In genomic region chr6:12208190-12208589, GRCh38 we compare ENCODE assay signal across 11 cellular contexts.
DNase-seq lines count a peak whose midpoint lies in the region; FAIRE-seq and TF ChIP-seq lines count a peak whose summit lies in the region.
"Had no signal": no experiment of that assay in that cellular context is flagged by ENCODE, and none has a peak within 500 bp of the region (broad histone marks: within the 10 kb centered on the region; RNA-seq: fewer than 3 reads in every experiment).

No MANE protein-coding gene starts in this region.

- in situ Hi-C loops in GM23248 (cut with MboI): no loop called here

- H4K8ac ChIP-seq in neuronal stem cell (ENCODE audit: low read depth, low read length): no peak overlapping the region

- no peak overlapping the region for H2BK120ac ChIP-seq in neuronal stem cell (ENCODE audit: low read depth, low read length)

- intact Hi-C loops in endothelial cell of umbilical vein (cut with micrococcal nuclease): no loop called here

- H2BK12ac ChIP-seq in neuronal stem cell (ENCODE audit: low read length): no peak overlapping the region

- no peaks in the 10 kb centered on the region for H3K27me3 ChIP-seq in GM23248 (replicated peaks; ENCODE audit: insufficient read depth)
- H3K27me3 ChIP-seq in endothelial cell of umbilical vein (ENCODE audit: control insufficient read depth in 2 of 2, insufficient read depth in 2 of 2, low read length in 2 of 2): no peaks in the 10 kb centered on the region
- H3K27me3 ChIP-seq in neuronal stem cell (ENCODE audit: control insufficient read depth in 3 of 3, insufficient read depth in 3 of 3, low read depth in 1 of 3, low read length in 3 of 3): no peaks in the 10 kb centered on the region
- no peaks in the 10 kb centered on the region for H3K27me3 ChIP-seq in MM.1S (replicated peaks; ENCODE audit: insufficient read depth, low read length)

- H3K79me2 ChIP-seq in GM23248 (ENCODE audit: insufficient read depth) (no peaks in the 10 kb centered on the region), endothelial cell of umbilical vein (ENCODE audit: control insufficient read depth, insufficient read depth, low read length) (no peaks in the 10 kb centered on the region), MM.1S (ENCODE audit: low read length) (no peaks in the 10 kb centered on the region)

- H4K91ac ChIP-seq in neuronal stem cell (ENCODE audit: low read depth, low read length, poor library complexity): no peak overlapping the region

- no peak overlapping the region for H3K14ac ChIP-seq in neuronal stem cell (ENCODE audit: low read length)

- peak; percentile 34 for DNase-seq in GM23248
- DNase-seq in MV-4-11 (lab: John Stamatoyannopoulos, UW): peak; percentile 94
- peak; percentile 5 for DNase-seq in endothelial cell of umbilical vein (ENCODE audit: low read depth, low spot score)
- DNase-seq in neuronal stem cell (ENCODE audit: low spot score): no peak
- no peak for DNase-seq in DMS 273 (lab: John Stamatoyannopoulos, UW; ENCODE audit: unreplicated experiment)
- DNase-seq in COLO668 (lab: John Stamatoyannopoulos, UW; ENCODE audit: unreplicated experiment): no peak
- DNase-seq in NCI-H510A (lab: John Stamatoyannopoulos, UW): no peak
- DNase-seq in MM.1S: no peak
- DNase-seq: activated CD8-positive, alpha-beta T cell treated with anti-CD3 and anti-CD28 coated beads, Interleukin-2, amount 10 ng/mL, durations not matched to agents 7 days and 5 days; caudate nucleus; occipital lobe had no signal

- H3K18ac ChIP-seq in neuronal stem cell (ENCODE audit: low read length): no peak overlapping the region

- H3K27ac ChIP-seq in GM23248 (no peak overlapping the region), endothelial cell of umbilical vein (ENCODE audit: insufficient read depth, low read depth, low read length) (no peak overlapping the region), neuronal stem cell (replicated peaks; ENCODE audit: low read length) (no peak overlapping the region), MM.1S (ENCODE audit: low read length) (no peak overlapping the region)

- no peak overlapping the region for H2AFZ ChIP-seq in GM23248
- H2AFZ ChIP-seq in endothelial cell of umbilical vein (ENCODE audit: low read depth, low read length): no peak overlapping the region
- no peak overlapping the region for H2AFZ ChIP-seq in neuronal stem cell (ENCODE audit: low read length)
- no peak overlapping the region for H2AFZ ChIP-seq in MM.1S (ENCODE audit: low read length)

- no peak overlapping the region for H3K9ac ChIP-seq in GM23248
- no peak overlapping the region for H3K9ac ChIP-seq in endothelial cell of umbilical vein (replicated peaks; ENCODE audit: extremely low read depth, insufficient read depth, low read length)
- peak overlapping the region; percentile 12 for H3K9ac ChIP-seq in neuronal stem cell (ENCODE audit: low read depth, low read length, poor library complexity)
- no peak overlapping the region for H3K9ac ChIP-seq in MM.1S (ENCODE audit: low read length)

- H3K4me2 ChIP-seq in GM23248 (ENCODE audit: unreplicated experiment): no peak overlapping the region
- H3K4me2 ChIP-seq in endothelial cell of umbilical vein (ENCODE audit: insufficient read depth, low read length): no peak overlapping the region
- H3K4me2 ChIP-seq in neuronal stem cell (ENCODE audit: insufficient read depth, low read length, poor library complexity, severe bottlenecking): no peak overlapping the region
- no peak overlapping the region for H3K4me2 ChIP-seq in MM.1S (ENCODE audit: low read depth, low read length)

- no peak overlapping the region for H3K23ac ChIP-seq in neuronal stem cell (ENCODE audit: low read depth, low read length, poor library complexity)

- dilution Hi-C loops in endothelial cell of umbilical vein (cut with MboI; ENCODE audit: extremely low pct_ligation_motif_present, low sequenced_read_pairs): no loop called here

- H4K20me1 ChIP-seq in GM23248 (ENCODE audit: insufficient read depth): no peaks in the 10 kb centered on the region
- no peaks in the 10 kb centered on the region for H4K20me1 ChIP-seq in endothelial cell of umbilical vein (replicated peaks; ENCODE audit: control insufficient read depth, extremely low read depth, insufficient read depth, low read length)
- H4K20me1 ChIP-seq in MM.1S (ENCODE audit: insufficient read depth, low read length): no peaks in the 10 kb centered on the region

- H3K4me3 ChIP-seq in GM23248: no peak overlapping the region
- H3K4me3 ChIP-seq in endothelial cell of umbilical vein (replicated peaks in 1 of 3; ENCODE audit: insufficient read depth in 1 of 3, low read depth in 1 of 3, low read length in 3 of 3): no peak overlapping the region
- H3K4me3 ChIP-seq in neuronal stem cell (ENCODE audit: low read length in 2 of 2): no peak overlapping the region
- H3K4me3 ChIP-seq in MM.1S (ENCODE audit: low read length): no peak overlapping the region

- BruUV-seq in endothelial cell of umbilical vein (replicated peaks; lab: Mats Ljungman, UMichigan): no TSS peak

- no peak overlapping the region for H2BK5ac ChIP-seq in neuronal stem cell (ENCODE audit: low read length)

- no peak overlapping the region for H2AK5ac ChIP-seq in neuronal stem cell (ENCODE audit: low read depth, low read length)

- TF ChIP-seq POLR2A in endothelial cell of umbilical vein (IDR thresholded peaks at IDR 0.05; ENCODE audit: low read depth, low read length): no peak

- H3F3A ChIP-seq in GM23248 (ENCODE audit: insufficient read depth): no peaks in the 10 kb centered on the region
- H3F3A ChIP-seq in MM.1S (ENCODE audit: insufficient read depth, low read length): no peaks in the 10 kb centered on the region

- no peak for FAIRE-seq in endothelial cell of umbilical vein (lab: Jason Lieb, UNC)

- H3K79me1 ChIP-seq in neuronal stem cell (ENCODE audit: low read depth, low read length): no peaks in the 10 kb centered on the region

- H3K9me3 ChIP-seq in GM23248 (ENCODE audit: low read depth): no peaks in the 10 kb centered on the region
- no peaks in the 10 kb centered on the region for H3K9me3 ChIP-seq in endothelial cell of umbilical vein (replicated peaks; ENCODE audit: control insufficient read depth, insufficient read depth, low read length)
- H3K9me3 ChIP-seq in neuronal stem cell (replicated peaks in 1 of 2; ENCODE audit: control insufficient read depth in 2 of 2, insufficient read depth in 1 of 2, low read depth in 1 of 2, low read length in 2 of 2): peaks cover 0 to 6% of the 10 kb centered on the region in 2 donors
- no peaks in the 10 kb centered on the region for H3K9me3 ChIP-seq in MM.1S (replicated peaks; ENCODE audit: insufficient read depth, low read length)

- H3K4ac ChIP-seq in neuronal stem cell (ENCODE audit: low read length): no peak overlapping the region

- H2BK15ac ChIP-seq in neuronal stem cell (ENCODE audit: low read length): no peak overlapping the region

- H3K9me1 ChIP-seq in endothelial cell of umbilical vein (replicated peaks; ENCODE audit: control insufficient read depth, extremely low read depth, insufficient read depth, low read length): no peaks in the 10 kb centered on the region

- no peaks in the 10 kb centered on the region for H3K4me1 ChIP-seq in GM23248 (ENCODE audit: insufficient read depth)
- peaks cover 2% of the 10 kb centered on the region for H3K4me1 ChIP-seq in endothelial cell of umbilical vein (ENCODE audit: control insufficient read depth, extremely low read depth, insufficient read depth, low read length)
- peaks cover 0 to under 1% of the 10 kb centered on the region in 2 donors for H3K4me1 ChIP-seq in neuronal stem cell (ENCODE audit: control insufficient read depth in 2 of 2, insufficient read depth in 1 of 2, low read depth in 1 of 2, low read length in 2 of 2)
- H3K4me1 ChIP-seq in MM.1S (ENCODE audit: low read length): no peaks in the 10 kb centered on the region

- TF ChIP-seq CTCF in endothelial cell of umbilical vein (IDR thresholded peaks at IDR 0.05; ENCODE audit: extremely low read depth in 1 of 2, insufficient read depth in 1 of 2, low read depth in 1 of 2, low read length in 2 of 2) (no peak), MM.1S (IDR thresholded peaks at IDR 0.05; ENCODE audit: low read length) (no peak)

- WGBS in GM23248 (ENCODE audit: low coverage in 1 of 2, low lambda C conversion rate in 2 of 2, missing lambda C conversion rate in 2 of 2), 2 experiments: 79 to 81% methylated on average over 8 of the region's 8 CpGs
- WGBS in neuronal stem cell (ENCODE audit: extremely low coverage in 2 of 2, insufficient read length in 2 of 2, insufficient replicate concordance in 1 of 2), 2 donors: no CpG with 5 or more reads among the region's 8 CpGs

- CTCF ChIA-PET in endothelial cell of umbilical vein (lab: Charles Lee): no interaction called here

- POLR2A ChIA-PET in endothelial cell of umbilical vein (lab: Charles Lee): no interaction called here

- H3K36me3 ChIP-seq in GM23248 (ENCODE audit: low read depth) (no peaks in the 10 kb centered on the region), endothelial cell of umbilical vein (ENCODE audit: control insufficient read depth in 2 of 2, extremely low read depth in 1 of 2, insufficient read depth in 2 of 2, low read length in 2 of 2) (no peaks in the 10 kb centered on the region), neuronal stem cell (replicated peaks in 1 of 2; ENCODE audit: control insufficient read depth in 2 of 2, insufficient read depth in 2 of 2, low read length in 2 of 2) (no peaks in the 10 kb centered on the region), MM.1S (replicated peaks; ENCODE audit: insufficient read depth, low read length) (no peaks in the 10 kb centered on the region)

- H3K9me2 ChIP-seq in GM23248 (ENCODE audit: insufficient read depth): no peaks in the 10 kb centered on the region
- H3K9me2 ChIP-seq in MM.1S (replicated peaks; ENCODE audit: insufficient read depth, low read length): no peaks in the 10 kb centered on the region

TF ChIP-seq in endothelial cell of umbilical vein, 7 proteins besides CTCF, POLR2A, EP300 and RAD21:
- TF ChIP-seq MYC (IDR thresholded peaks at IDR 0.05; ENCODE audit: low read depth, low read length) (no peak), JUN (IDR thresholded peaks at IDR 0.05; ENCODE audit: borderline replicate concordance, insufficient read depth, insufficient read length, low read depth) (no peak)
TF ChIP-seq in endothelial cell of umbilical vein: peak in this region for 0.

Comparison
In these comparisons a context has a peak if more than half of its experiments do, and no peak if none do; other contexts are left out.
1. DNase-seq: peak in GM23248 (single experiment), MV-4-11 (single experiment) and endothelial cell of umbilical vein (single experiment); none in neuronal stem cell (single experiment), DMS 273 (single experiment), COLO668 (single experiment), NCI-H510A (single experiment) and MM.1S (single experiment).